17 cellular contexts compared by ENCODE assay signal in genomic region chr1:11211925-11212587, GRCh38. TPM values are rescaled to one million over a fixed set of nuclear protein-coding genes. Genes with fewer than 3 reads are reported as not detected.
DNase-seq lines count a peak whose midpoint lies in the region; ATAC-seq and TF ChIP-seq lines count a peak whose summit lies in the region.
"Had no signal": no experiment of that assay in that cellular context is flagged by ENCODE, and none has a peak within 500 bp of the region (broad histone marks: within the 10 kb centered on the region; RNA-seq: fewer than 3 reads in every experiment).

No MANE protein-coding gene starts in this region.

- no peaks in the 10 kb centered on the region for H3K9me3 ChIP-seq in right atrium auricular region
- H3K9me3 ChIP-seq: HAP-1 had no signal

- H3K27ac Mint-ChIP-seq in memory B cell = peak overlapping the region; percentile 17
- H3K27ac Mint-ChIP-seq: CD14-positive monocyte had no signal

- H3K27ac ChIP-seq in substantia nigra (ENCODE audit: low read depth, low read length, poor library complexity, severe bottlenecking) (peak overlapping the region; percentile 66), right atrium auricular region (no peak overlapping the region)

- H3K9me3 Mint-ChIP-seq in memory B cell = no peaks in the 10 kb centered on the region
- H3K9me3 Mint-ChIP-seq: CD14-positive monocyte had no signal

- H3K27me3 Mint-ChIP-seq in memory B cell = no peaks in the 10 kb centered on the region

- peaks cover 47% of the 10 kb centered on the region for H3K36me3 Mint-ChIP-seq in memory B cell

- H3K4me3 Mint-ChIP-seq in memory B cell = no peak overlapping the region
- H3K4me3 Mint-ChIP-seq: CD14-positive monocyte had no signal

- no peaks in the 10 kb centered on the region for H3K4me1 ChIP-seq in right atrium auricular region
- H3K4me1 ChIP-seq: HAP-1 had no signal

- peaks cover 95% of the 10 kb centered on the region for H3K36me3 ChIP-seq in right atrium auricular region

- ATAC-seq in memory B cell (ENCODE audit: low read depth) (no peak), GM18502 (IDR thresholded peaks at IDR 0.05; ENCODE audit: poor library complexity, unreplicated experiment) (no peak)
- ATAC-seq: Right ventricle myocardium inferior had no signal

- no peaks in the 10 kb centered on the region for H3K4me1 Mint-ChIP-seq in memory B cell
- H3K4me1 Mint-ChIP-seq: CD14-positive monocyte had no signal

- no peak overlapping the region for H3K4me3 ChIP-seq in right atrium auricular region
- H3K4me3 ChIP-seq: HAP-1 had no signal

- DNase-seq in NCI-H345 (lab: John Stamatoyannopoulos, UW) = peak; percentile 11
- no peak for DNase-seq in NCI-H345 treated with DMSO at 0.1 percent for 48 hours (lab: John Stamatoyannopoulos, UW; ENCODE audit: unreplicated experiment)
- DNase-seq in globus pallidus (ENCODE audit: low spot score) = peak; percentile 88
- DNase-seq in memory B cell (ENCODE audit: low spot score in 2 of 2) = no peak
- peak in 44 of 49 donors; percentile 2 to 80 (median 60) for DNase-seq in substantia nigra (lab: John Stamatoyannopoulos, UW)
- no peak for DNase-seq in DMS53 treated with DMSO at 0.1 percent for 48 hours (lab: John Stamatoyannopoulos, UW; ENCODE audit: unreplicated experiment)
- DNase-seq in right atrium auricular region (ENCODE audit: low spot score) = no peak
- DNase-seq: Calu3, DMS79 treated with DMSO at 0.1 percent for 48 hours, MV-4-11, NCI-H774 had no signal

- TF ChIP-seq CTCF in right atrium auricular region (IDR thresholded peaks at IDR 0.05) = no peak

- no peaks in the 10 kb centered on the region for H3K27me3 ChIP-seq in right atrium auricular region

RNA-seq across cellular contexts. Expression of gene ANGPTL7, which starts 22.9 kb away (rescaled TPM):
- total RNA-seq in right atrium auricular region = 1 to 10 TPM; 1.6 to 4.8 TPM
- total RNA-seq: Calu3, HT1080, NCI-H460 had no signal

RNA-seq across cellular contexts. Expression of gene MTOR, which starts 50.3 kb away (rescaled TPM):
- total RNA-seq in right atrium auricular region = 10 to 100 TPM; 28.1 to 36.0 TPM

Comparison
In these comparisons a context has a peak if more than half of its experiments do, and no peak if none do; other contexts are left out.
1. DNase-seq: peak in NCI-H345 (single experiment), globus pallidus (single experiment) and substantia nigra (44 of 49); none in NCI-H345 treated with DMSO at 0.1 percent for 48 hours (single experiment), memory B cell (0 of 2), DMS53 treated with DMSO at 0.1 percent for 48 hours (single experiment) and right atrium auricular region (single experiment).